In the genomic region with DNA sequence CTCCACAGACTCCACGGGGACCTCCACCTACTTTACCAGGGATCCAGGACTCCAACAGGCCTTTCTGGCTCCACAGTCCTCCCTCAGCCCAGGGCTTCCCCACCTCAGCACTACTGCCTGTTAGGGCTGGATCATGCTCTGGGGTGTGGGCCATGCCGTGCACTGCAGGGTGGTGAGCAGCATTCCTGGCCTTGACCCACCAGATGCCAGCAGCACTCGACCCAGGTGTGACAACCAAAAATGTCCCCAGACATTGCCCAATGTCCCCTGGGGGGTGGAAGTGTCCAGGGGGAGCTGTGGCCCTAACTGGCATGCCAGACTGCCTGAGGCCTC, we compare ENCODE assay signal across 16 cellular contexts. TPM values are rescaled to one million over a fixed set of nuclear protein-coding genes. Genes with fewer than 3 reads are reported as not detected.
DNase-seq lines count a peak whose midpoint lies in the region; TF ChIP-seq lines count a peak whose summit lies in the region.
"Had no signal": no experiment of that assay in that cellular context is flagged by ENCODE, and none has a peak within 500 bp of the region (broad histone marks: within the 10 kb centered on the region; RNA-seq: fewer than 3 reads in every experiment).

No MANE protein-coding gene starts in this region.

- TF ChIP-seq CTCF in nephron progenitor cell (IDR thresholded peaks at IDR 0.05) = no peak
- no peak for TF ChIP-seq CTCF in endodermal cell (conservative IDR thresholded peaks at IDR 0.05)

- H3K9ac ChIP-seq in BLaER1 (no peak overlapping the region), endodermal cell (ENCODE audit: extremely low read depth, low read length, poor library complexity, severe bottlenecking) (no peak overlapping the region)

- H3K4me3 Mint-ChIP-seq in CD4-positive, alpha-beta memory T cell = peak overlapping the region in 2 of 8 donors; percentile 49 to 77
- H3K4me3 Mint-ChIP-seq in nephron progenitor cell (no peak overlapping the region), endodermal cell (no peak overlapping the region)

- H3K36me3 ChIP-seq in BLaER1 = peaks cover 96% of the 10 kb centered on the region
- peaks cover 29% of the 10 kb centered on the region for H3K36me3 ChIP-seq in CD4-positive, alpha-beta memory T cell (ENCODE audit: insufficient read depth, low read length)
- peaks cover 16% of the 10 kb centered on the region for H3K36me3 ChIP-seq in effector memory CD4-positive, alpha-beta T cell (ENCODE audit: control insufficient read depth, insufficient read depth, low read length)
- H3K36me3 ChIP-seq in endodermal cell (ENCODE audit: control insufficient read depth, insufficient read depth, low read length) = peaks cover 52% of the 10 kb centered on the region

- intact Hi-C loops in CD4-positive, alpha-beta memory T cell (cut with micrococcal nuclease) = no loop called here

- H3K4me3 ChIP-seq in BLaER1 (no peak overlapping the region), endodermal cell (ENCODE audit: low read length) (no peak overlapping the region)
- no peak overlapping the region for H3K4me3 ChIP-seq in CD4-positive, alpha-beta memory T cell (ENCODE audit: low read length in 2 of 2)
- H3K4me3 ChIP-seq in effector memory CD4-positive, alpha-beta T cell (ENCODE audit: insufficient read depth, low read depth, low read length, poor library complexity, severe bottlenecking) = no peak overlapping the region
- H3K4me3 ChIP-seq: upper lobe of left lung had no signal

- no peaks in the 10 kb centered on the region for H3K27me3 ChIP-seq in BLaER1
- no peaks in the 10 kb centered on the region for H3K27me3 ChIP-seq in CD4-positive, alpha-beta memory T cell (ENCODE audit: insufficient read depth, low read length)
- no peaks in the 10 kb centered on the region for H3K27me3 ChIP-seq in effector memory CD4-positive, alpha-beta T cell (replicated peaks; ENCODE audit: control insufficient read depth, insufficient read depth, low read length, poor library complexity, severe bottlenecking)
- no peaks in the 10 kb centered on the region for H3K27me3 ChIP-seq in endodermal cell (ENCODE audit: control insufficient read depth, insufficient read depth, low read length, poor library complexity, severe bottlenecking)
- H3K27me3 ChIP-seq: upper lobe of left lung had no signal

- H3K27ac Mint-ChIP-seq in CD4-positive, alpha-beta memory T cell = peak overlapping the region in 6 of 7 donors; percentile 63 to 91 (median 78)
- H3K27ac Mint-ChIP-seq in nephron progenitor cell = peak overlapping the region; percentile 32
- H3K27ac Mint-ChIP-seq in endodermal cell = no peak overlapping the region

- peaks cover 4 to 46% (median 12%) of the 10 kb centered on the region in 4 donors for H3K4me1 Mint-ChIP-seq in CD4-positive, alpha-beta memory T cell
- H3K4me1 Mint-ChIP-seq in nephron progenitor cell (no peaks in the 10 kb centered on the region), endodermal cell (no peaks in the 10 kb centered on the region)

- DNase-seq in CD4-positive, alpha-beta memory T cell = no peak
- DNase-seq in effector memory CD4-positive, alpha-beta T cell = no peak
- DNase-seq in nephron progenitor cell (no peak), AG08395 (ENCODE audit: low spot score) (no peak), pons (ENCODE audit: low spot score) (no peak), endodermal cell (no peak), NOMO-1 (lab: John Stamatoyannopoulos, UW; ENCODE audit: unreplicated experiment in 2 of 2) (no peak)
- DNase-seq: activated CD8-positive, alpha-beta memory T cell treated with anti-CD3 and anti-CD28 coated beads for 24 hours; central memory CD4-positive, alpha-beta T cell; H7; NCI-H526; stimulated activated naive CD8-positive, alpha-beta T cell treated with anti-CD3 and anti-CD28 coated beads, Interleukin-15, Interleukin-2, amounts not matched to agents 100 U/mL and 50 U/mL, for 24 hours; T-helper 1 cell; WERI-Rb-1 had no signal

- CTCF ChIA-PET in CD4-positive, alpha-beta memory T cell (lab: Charles Lee; ENCODE audit: partially characterized antibody) = no interaction called here

- H3K4me1 ChIP-seq in BLaER1 = peaks cover 30% of the 10 kb centered on the region
- peaks cover 14% of the 10 kb centered on the region for H3K4me1 ChIP-seq in CD4-positive, alpha-beta memory T cell (ENCODE audit: insufficient read depth, low read length)
- no peaks in the 10 kb centered on the region for H3K4me1 ChIP-seq in effector memory CD4-positive, alpha-beta T cell (ENCODE audit: control insufficient read depth, insufficient read depth, low read length, poor library complexity, severe bottlenecking)
- no peaks in the 10 kb centered on the region for H3K4me1 ChIP-seq in endodermal cell (ENCODE audit: control insufficient read depth, insufficient read depth, low read length)

- no peaks in the 10 kb centered on the region for H3K9me3 Mint-ChIP-seq in CD4-positive, alpha-beta memory T cell
- H3K9me3 Mint-ChIP-seq in nephron progenitor cell (no peaks in the 10 kb centered on the region), endodermal cell (no peaks in the 10 kb centered on the region)

- H3K27ac ChIP-seq in BLaER1 (0 out of 2 replicates have a peak overlapping the region, but pooled peaks have one; percentile 32), endodermal cell (ENCODE audit: low read depth, low read length) (no peak overlapping the region)
- no peak overlapping the region for H3K27ac ChIP-seq in CD4-positive, alpha-beta memory T cell (ENCODE audit: low read depth, low read length)
- H3K27ac ChIP-seq in effector memory CD4-positive, alpha-beta T cell (ENCODE audit: insufficient read depth, low read length, poor library complexity, severe bottlenecking) = peak overlapping the region; percentile 11
- H3K27ac ChIP-seq: upper lobe of left lung, WERI-Rb-1 had no signal

- peak overlapping the region; percentile 30; the same call in 1 of the 2 replicates for H3K4me2 ChIP-seq in BLaER1

- H3K27me3 Mint-ChIP-seq in CD4-positive, alpha-beta memory T cell = no peaks in the 10 kb centered on the region
- no peaks in the 10 kb centered on the region for H3K27me3 Mint-ChIP-seq in nephron progenitor cell (ENCODE audit: low read depth, poor library complexity)
- H3K27me3 Mint-ChIP-seq in endodermal cell (ENCODE audit: insufficient read depth) = no peaks in the 10 kb centered on the region

- 92 to 100% methylated on average over 1 to 3 of the region's 3 CpGs for WGBS in endodermal cell (ENCODE audit: insufficient coverage in 1 of 2, insufficient read length in 1 of 2), 2 experiments

- H3K36me3 Mint-ChIP-seq in CD4-positive, alpha-beta memory T cell = peaks cover 22 to 51% of the 10 kb centered on the region in 2 donors
- H3K36me3 Mint-ChIP-seq in nephron progenitor cell (ENCODE audit: low read depth) (peaks cover 55% of the 10 kb centered on the region), endodermal cell (ENCODE audit: low read depth) (peaks cover 40% of the 10 kb centered on the region)

- H4K20me1 ChIP-seq in BLaER1 = peaks cover 12% of the 10 kb centered on the region; the same call in 1 of the 2 replicates

- POLR2A ChIA-PET in CD4-positive, alpha-beta memory T cell (lab: Charles Lee; ENCODE audit: partially characterized antibody) = no interaction called here

- H3K9me3 ChIP-seq in BLaER1 (no peaks in the 10 kb centered on the region), endodermal cell (ENCODE audit: control insufficient read depth, low read length) (no peaks in the 10 kb centered on the region)
- H3K9me3 ChIP-seq in CD4-positive, alpha-beta memory T cell (ENCODE audit: control insufficient read depth in 1 of 2, low read length in 2 of 2) = no peaks in the 10 kb centered on the region
- no peaks in the 10 kb centered on the region for H3K9me3 ChIP-seq in effector memory CD4-positive, alpha-beta T cell (ENCODE audit: control insufficient read depth, low read length)
- H3K9me3 ChIP-seq: upper lobe of left lung had no signal

RNA-seq across cellular contexts. Expression of gene EPS15L1, which starts 42.0 kb away (rescaled TPM):
- 10 to 100 TPM; 53.6 to 55.8 TPM for total RNA-seq in CD4-positive, alpha-beta memory T cell
- 10 to 100 TPM in 1 of 2 donors, 1 to 10 TPM in 1; 6.6 to 12.7 TPM for polyA plus RNA-seq in CD4-positive, alpha-beta memory T cell
- 10 to 100 TPM; 35.1 to 43.8 TPM for total RNA-seq in endodermal cell
- 42.0 TPM for polyA plus RNA-seq in endodermal cell (2013, experiment 1 of 2)
- 38.7 TPM for polyA plus RNA-seq in endodermal cell (2013, experiment 2 of 2)

Comparison
In these comparisons a context has a peak if more than half of its experiments do, and no peak if none do; other contexts are left out.
1. H3K27ac ChIP-seq: peak in BLaER1 (single experiment) and effector memory CD4-positive, alpha-beta T cell (single experiment); none in CD4-positive, alpha-beta memory T cell (single experiment) and endodermal cell (single experiment).